ENCODE assay signal across 22 cellular contexts in genomic region chr7:123936388-123936787, GRCh38. TPM values are rescaled to one million over a fixed set of nuclear protein-coding genes. Genes with fewer than 3 reads are reported as not detected.
DNase-seq lines count a peak whose midpoint lies in the region; ATAC-seq and TF ChIP-seq lines count a peak whose summit lies in the region.
"Had no signal": no experiment of that assay in that cellular context is flagged by ENCODE, and none has a peak within 500 bp of the region (broad histone marks: within the 10 kb centered on the region; RNA-seq: fewer than 3 reads in every experiment).

No MANE protein-coding gene starts in this region.

- H4K8ac ChIP-seq in mesenchymal stem cell (ENCODE audit: low read length): no peak overlapping the region

- H2BK120ac ChIP-seq in mesenchymal stem cell (ENCODE audit: low read depth, low read length): no peak overlapping the region

- H3K9ac ChIP-seq in colonic mucosa (ENCODE audit: low read depth in 2 of 2, low read length in 2 of 2): no peak overlapping the region
- no peak overlapping the region for H3K9ac ChIP-seq in mesenchymal stem cell (ENCODE audit: low read length)
- H3K9ac ChIP-seq: BLaER1 treated with 17β-estradiol and CSF1 and Interleukin-3, amounts not matched to agents 10 nM and 100 nM had no signal

- no peak overlapping the region for H3K27ac ChIP-seq in HEK293 (ENCODE audit: extremely low read depth, low read depth, low read length)
- H3K27ac ChIP-seq in colonic mucosa: peak overlapping the region; percentile 2
- no peak overlapping the region for H3K27ac ChIP-seq in mesenchymal stem cell (ENCODE audit: low read length, poor library complexity, severe bottlenecking)
- H3K27ac ChIP-seq: 22Rv1; A549; BLaER1 treated with 17β-estradiol and CSF1 and Interleukin-3, amounts not matched to agents 10 nM and 100 nM; C4-2B had no signal

- POLR2A ChIA-PET in HEK293 (lab: Yijun Ruan, JAX): no interaction called here

- H2AK5ac ChIP-seq in mesenchymal stem cell (ENCODE audit: low read length, severe bottlenecking): no peak overlapping the region

- H3K4me3 ChIP-seq in HEK293 (ENCODE audit: low read depth, low read length) (no peak overlapping the region), colonic mucosa (no peak overlapping the region), mucosa of descending colon (no peak overlapping the region), mesenchymal stem cell (ENCODE audit: insufficient read depth in 1 of 2, low read depth in 1 of 2, low read length in 2 of 2) (no peak overlapping the region)
- H3K4me3 ChIP-seq: A549; BLaER1 treated with 17β-estradiol and CSF1 and Interleukin-3, amounts not matched to agents 10 nM and 100 nM; GM12878 had no signal

- no peak overlapping the region for H4K91ac ChIP-seq in mesenchymal stem cell (ENCODE audit: low read length)

- H3K9me3 ChIP-seq in HEK293 (ENCODE audit: control insufficient read depth, insufficient read depth, low read depth, low read length) (no peaks in the 10 kb centered on the region), colonic mucosa (no peaks in the 10 kb centered on the region), mucosa of descending colon (peaks cover 14% of the 10 kb centered on the region), mesenchymal stem cell (ENCODE audit: control insufficient read depth, low read length) (peaks cover 3% of the 10 kb centered on the region)
- H3K9me3 ChIP-seq: A549; BLaER1 treated with 17β-estradiol and CSF1 and Interleukin-3, amounts not matched to agents 10 nM and 100 nM had no signal

- H3K36me3 ChIP-seq in HEK293 (ENCODE audit: control insufficient read depth in 2 of 2, insufficient read depth in 1 of 2, low read length in 2 of 2) (no peaks in the 10 kb centered on the region), colonic mucosa (no peaks in the 10 kb centered on the region), mucosa of descending colon (ENCODE audit: low read depth) (no peaks in the 10 kb centered on the region), mesenchymal stem cell (ENCODE audit: control insufficient read depth in 1 of 2, insufficient read depth in 2 of 2, low read depth in 1 of 2, low read length in 2 of 2) (no peaks in the 10 kb centered on the region)
- H3K36me3 ChIP-seq: BLaER1 treated with 17β-estradiol and CSF1 and Interleukin-3, amounts not matched to agents 10 nM and 100 nM had no signal

- peaks cover 11% of the 10 kb centered on the region for H3K9me3 Mint-ChIP-seq in activated T-cell treated with anti-CD3 and anti-CD28 coated beads, Interleukin-2, amount 50 U/mL, for 4 hours

- H3K23ac ChIP-seq in mesenchymal stem cell (ENCODE audit: low read length in 2 of 2): no peak overlapping the region

- peaks cover 2% of the 10 kb centered on the region for H3K27me3 Mint-ChIP-seq in activated T-cell treated with anti-CD3 and anti-CD28 coated beads, Interleukin-2, amount 50 U/mL, for 4 hours (ENCODE audit: low read depth)
- H3K27me3 Mint-ChIP-seq: B cell had no signal

- H3K18ac ChIP-seq in mesenchymal stem cell (ENCODE audit: low read depth in 1 of 2, low read length in 2 of 2): no peak overlapping the region

- CTCF ChIA-PET in HEK293 (lab: Yijun Ruan, JAX): no interaction called here

- H3K4me1 Mint-ChIP-seq in activated T-cell treated with anti-CD3 and anti-CD28 coated beads, Interleukin-2, amount 50 U/mL, for 4 hours (ENCODE audit: low read depth): no peaks in the 10 kb centered on the region
- H3K4me1 Mint-ChIP-seq: B cell had no signal

- intact Hi-C loops in colonic mucosa (cut with DNase I) (no loop called here), left colon (cut with DNase I, micrococcal nuclease) (no loop called here), mucosa of descending colon (cut with DNase I, micrococcal nuclease) (no loop called here)

- H3K14ac ChIP-seq in mesenchymal stem cell (ENCODE audit: low read length in 2 of 2): no peak overlapping the region

- DNase-seq in colonic mucosa: no peak
- DNase-seq in left colon: no peak
- DNase-seq in mucosa of descending colon: no peak
- no peak for DNase-seq in activated T-cell treated with anti-CD3 and anti-CD28 coated beads, Interleukin-2, amount 50 U/mL, for 4 hours
- DNase-seq in mesenchymal stem cell: no peak
- DNase-seq in dermis blood vessel endothelial cell: no peak
- DNase-seq: AML-193; Caco-2; Calu3; CD4-positive, alpha-beta T cell; CD8-positive, alpha-beta T cell; DMS79 treated with DMSO at 0.1 percent for 48 hours; GF-D8 had no signal

- H3K79me1 ChIP-seq in mesenchymal stem cell (replicated peaks; ENCODE audit: low read length, poor library complexity, severe bottlenecking): no peaks in the 10 kb centered on the region

- H3K4me3 Mint-ChIP-seq in activated T-cell treated with anti-CD3 and anti-CD28 coated beads, Interleukin-2, amount 50 U/mL, for 4 hours: no peak overlapping the region
- H3K4me3 Mint-ChIP-seq: B cell; CD4-positive, alpha-beta T cell; CD8-positive, alpha-beta T cell had no signal

- H3K4me1 ChIP-seq in HEK293 (ENCODE audit: control insufficient read depth, insufficient read depth, low read length) (no peaks in the 10 kb centered on the region), colonic mucosa (no peaks in the 10 kb centered on the region), mucosa of descending colon (ENCODE audit: low read depth) (no peaks in the 10 kb centered on the region), mesenchymal stem cell (ENCODE audit: control insufficient read depth, insufficient read depth, low read depth, low read length) (no peaks in the 10 kb centered on the region)
- H3K4me1 ChIP-seq: A549; BLaER1 treated with 17β-estradiol and CSF1 and Interleukin-3, amounts not matched to agents 10 nM and 100 nM; Caco-2 had no signal

- no peak overlapping the region for H2BK15ac ChIP-seq in mesenchymal stem cell (ENCODE audit: low read depth, poor library complexity, severe bottlenecking)

- no peak overlapping the region for H2AFZ ChIP-seq in mesenchymal stem cell (ENCODE audit: low read depth, low read length)

- peak; percentile 94 for ATAC-seq in left colon
- peak; percentile 76 for ATAC-seq in mucosa of descending colon
- no peak for ATAC-seq in activated T-cell treated with anti-CD3 and anti-CD28 coated beads, Interleukin-2, amount 50 U/mL, for 4 hours
- ATAC-seq: A549; CD8-positive, alpha-beta T cell; GM12878 had no signal

- no peaks in the 10 kb centered on the region for H3K27me3 ChIP-seq in colonic mucosa
- H3K27me3 ChIP-seq in mesenchymal stem cell (ENCODE audit: control insufficient read depth in 1 of 2, insufficient read depth in 1 of 2, low read length in 2 of 2): no peaks in the 10 kb centered on the region
- H3K27me3 ChIP-seq: BLaER1 treated with 17β-estradiol and CSF1 and Interleukin-3, amounts not matched to agents 10 nM and 100 nM had no signal

- no peak overlapping the region for H3K4ac ChIP-seq in mesenchymal stem cell (ENCODE audit: low read depth in 1 of 2, low read length in 2 of 2)

- H2BK12ac ChIP-seq in mesenchymal stem cell (ENCODE audit: low read length in 2 of 2): no peak overlapping the region

- H3K36me3 Mint-ChIP-seq in activated T-cell treated with anti-CD3 and anti-CD28 coated beads, Interleukin-2, amount 50 U/mL, for 4 hours (ENCODE audit: insufficient read depth): no peaks in the 10 kb centered on the region
- H3K36me3 Mint-ChIP-seq: CD8-positive, alpha-beta T cell had no signal

- 62% methylated on average over 2 of the region's 2 CpGs for WGBS in mesenchymal stem cell

- H2BK5ac ChIP-seq in mesenchymal stem cell (ENCODE audit: low read depth, low read length, poor library complexity, severe bottlenecking): no peak overlapping the region

- no peak overlapping the region for H3K4me2 ChIP-seq in mesenchymal stem cell (ENCODE audit: low read length, poor library complexity, severe bottlenecking)
- H3K4me2 ChIP-seq: A549; BLaER1 treated with 17β-estradiol and CSF1 and Interleukin-3, amounts not matched to agents 10 nM and 100 nM had no signal

- TF ChIP-seq CTCF in HEK293 (tag by site-specific recombination; IDR thresholded peaks at IDR 0.05) (no peak), colonic mucosa (IDR thresholded peaks at IDR 0.05) (no peak), mucosa of descending colon (IDR thresholded peaks at IDR 0.05) (no peak)

TF ChIP-seq in HEK293, 187 proteins besides CTCF, POLR2A, EP300 and RAD21 (continues in another document):
- TF ChIP-seq ZNF362 (tag by site-specific recombination; IDR thresholded peaks at IDR 0.05): no peak
- no peak for TF ChIP-seq ZSCAN5A (tag by site-specific recombination; IDR thresholded peaks at IDR 0.05)
- TF ChIP-seq ZNF660 (tag by site-specific recombination; IDR thresholded peaks at IDR 0.05): no peak
- TF ChIP-seq RBAK (tag by site-specific recombination; IDR thresholded peaks at IDR 0.05): no peak
- no peak for TF ChIP-seq KLF7 (tag by site-specific recombination; IDR thresholded peaks at IDR 0.05; ENCODE audit: borderline replicate concordance)
- peak; percentile 26 for TF ChIP-seq SETDB1 (IDR thresholded peaks at IDR 0.05; ENCODE audit: insufficient read length, low read length)

RNA-seq across cellular contexts. Expression of gene SPAM1, which starts 11.3 kb away (rescaled TPM):
- total RNA-seq in colonic mucosa: not detected
- not detected for total RNA-seq in left colon
- total RNA-seq in mucosa of descending colon: not detected
- not detected for total RNA-seq in activated T-cell treated with anti-CD3 and anti-CD28 coated beads, Interleukin-2, amount 50 U/mL, for 4 hours
- not detected for polyA plus RNA-seq in mesenchymal stem cell (2013, experiment 1 of 2)
- not detected for polyA plus RNA-seq in mesenchymal stem cell (2013, experiment 2 of 2)
- total RNA-seq in dermis blood vessel endothelial cell: not detected in 2 replicates
- total RNA-seq: A172; B cell; Caco-2; Calu3; CD4-positive, alpha-beta T cell; CD8-positive, alpha-beta T cell; GM12878 had no signal
- polyA plus RNA-seq: A549, BJ, GM12878 had no signal

Comparison
In these comparisons a context has a peak if more than half of its experiments do, and no peak if none do; other contexts are left out.
1. ATAC-seq: peak in left colon (single experiment) and mucosa of descending colon (single experiment); none in activated T-cell treated with anti-CD3 and anti-CD28 coated beads, Interleukin-2, amount 50 U/mL, for 4 hours (0 of 2).